ENCODE assay signal across 19 cellular contexts in the genomic region with DNA sequence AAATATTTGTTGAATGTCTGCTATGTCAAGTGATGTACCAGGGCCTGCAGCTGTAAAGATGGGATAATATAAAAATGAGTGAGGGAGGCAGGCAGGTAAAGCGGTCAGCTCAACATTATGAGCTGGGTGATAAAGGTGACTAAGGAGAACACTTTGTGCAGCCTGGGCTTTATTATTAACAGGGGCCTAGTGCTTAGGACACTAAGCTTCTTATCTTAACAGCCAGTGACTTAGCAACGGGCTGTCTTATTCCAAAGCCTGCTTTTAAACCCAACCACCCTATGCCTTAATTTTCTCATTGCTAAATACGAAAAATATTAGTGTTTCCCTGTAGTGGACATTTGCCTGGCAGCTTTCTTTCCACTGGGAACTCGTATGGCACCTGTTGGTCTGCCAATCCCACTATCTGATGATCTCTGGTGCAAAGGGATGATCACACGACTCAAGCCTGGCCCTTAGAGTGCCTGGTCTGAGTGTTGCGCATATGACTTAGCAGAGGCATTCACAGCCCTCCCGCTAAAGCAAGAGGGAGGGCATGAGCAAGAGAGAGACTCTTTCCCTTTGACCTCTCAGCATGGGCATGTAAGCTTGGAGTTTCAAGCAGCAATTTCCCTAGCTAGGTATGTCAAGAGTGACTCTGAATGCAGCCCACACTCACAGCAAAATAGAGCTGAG.
DNase-seq lines count a peak whose midpoint lies in the region; ATAC-seq and TF ChIP-seq lines count a peak whose summit lies in the region.
"Had no signal": no experiment of that assay in that cellular context is flagged by ENCODE, and none has a peak within 500 bp of the region (broad histone marks: within the 10 kb centered on the region; RNA-seq: fewer than 3 reads in every experiment).

No MANE protein-coding gene starts in this region.

- H3K9me3 Mint-ChIP-seq in naive thymus-derived CD4-positive, alpha-beta T cell = peaks cover 0 to 7% (median 0%) of the 10 kb centered on the region in 11 donors

- CTCF ChIA-PET in naive thymus-derived CD4-positive, alpha-beta T cell (lab: Charles Lee) = no interaction called here

- H3K4me3 Mint-ChIP-seq in naive thymus-derived CD4-positive, alpha-beta T cell = no peak overlapping the region
- H3K4me3 Mint-ChIP-seq: CD14-positive monocyte had no signal

- no peaks in the 10 kb centered on the region for H3K79me2 ChIP-seq in hepatocyte

- H3K4me1 ChIP-seq in NT2/D1 (ENCODE audit: insufficient read depth, insufficient read length) (no peaks in the 10 kb centered on the region), hepatocyte (ENCODE audit: insufficient read depth) (peaks cover 7% of the 10 kb centered on the region)
- H3K4me1 ChIP-seq in naive thymus-derived CD4-positive, alpha-beta T cell (ENCODE audit: control insufficient read depth in 2 of 2, insufficient read depth in 2 of 2, low read length in 2 of 2) = no peaks in the 10 kb centered on the region
- H3K4me1 ChIP-seq: SJCRH30 had no signal

- H3K9me2 ChIP-seq in hepatocyte (replicated peaks; ENCODE audit: insufficient read depth) = no peaks in the 10 kb centered on the region

- H3K36me3 Mint-ChIP-seq in naive thymus-derived CD4-positive, alpha-beta T cell = no peaks in the 10 kb centered on the region
- H3K36me3 Mint-ChIP-seq: CD14-positive monocyte had no signal

- H3K36me3 ChIP-seq in H7 (replicated peaks; ENCODE audit: control insufficient read depth, insufficient read depth, low read length) = no peaks in the 10 kb centered on the region
- H3K36me3 ChIP-seq in NT2/D1 (ENCODE audit: insufficient read depth, insufficient read length, low read length) = no peaks in the 10 kb centered on the region
- H3K36me3 ChIP-seq in hepatocyte (replicated peaks; ENCODE audit: insufficient read depth, low read depth) = no peaks in the 10 kb centered on the region
- H3K36me3 ChIP-seq in naive thymus-derived CD4-positive, alpha-beta T cell (ENCODE audit: control insufficient read depth in 2 of 3, insufficient read depth in 3 of 3, low read length in 3 of 3) = no peaks in the 10 kb centered on the region
- H3K36me3 ChIP-seq: SJCRH30 had no signal

- no peak for TF ChIP-seq CTCF in hepatocyte (IDR thresholded peaks at IDR 0.05; ENCODE audit: poor library complexity)

- WGBS in hepatocyte (ENCODE audit: low lambda C conversion rate, missing lambda C conversion rate) = 29% methylated on average over 7 of the region's 7 CpGs

- H3K27me3 ChIP-seq in H7 (ENCODE audit: control insufficient read depth, insufficient read depth, low read length) = no peaks in the 10 kb centered on the region
- no peaks in the 10 kb centered on the region for H3K27me3 ChIP-seq in NT2/D1 (ENCODE audit: insufficient read depth, insufficient read length)
- no peaks in the 10 kb centered on the region for H3K27me3 ChIP-seq in hepatocyte
- no peaks in the 10 kb centered on the region for H3K27me3 ChIP-seq in naive thymus-derived CD4-positive, alpha-beta T cell (ENCODE audit: control insufficient read depth in 2 of 2, insufficient read depth in 2 of 2, low read length in 2 of 2)
- H3K27me3 ChIP-seq: SJCRH30 had no signal

- H3K9me3 ChIP-seq in NT2/D1 (ENCODE audit: insufficient read depth, low read length) = no peaks in the 10 kb centered on the region
- H3K9me3 ChIP-seq in hepatocyte (ENCODE audit: low read depth) = no peaks in the 10 kb centered on the region
- no peaks in the 10 kb centered on the region for H3K9me3 ChIP-seq in naive thymus-derived CD4-positive, alpha-beta T cell (ENCODE audit: control insufficient read depth in 2 of 3, low read length in 3 of 3)
- H3K9me3 ChIP-seq: SJCRH30 had no signal

- H3K9ac ChIP-seq in NT2/D1 (ENCODE audit: insufficient read length, low read depth) = no peak overlapping the region

- H4K20me1 ChIP-seq in hepatocyte (ENCODE audit: insufficient read depth, poor library complexity, severe bottlenecking) = no peaks in the 10 kb centered on the region

- intact Hi-C loops in naive thymus-derived CD4-positive, alpha-beta T cell (cut with micrococcal nuclease) = no loop called here

- H3K4me3 ChIP-seq in H7 (ENCODE audit: insufficient read depth, low read depth, low read length) (no peak overlapping the region), NT2/D1 (ENCODE audit: insufficient read length, low read depth) (no peak overlapping the region), hepatocyte (no peak overlapping the region)
- H3K4me3 ChIP-seq in naive thymus-derived CD4-positive, alpha-beta T cell (ENCODE audit: low read length) = no peak overlapping the region
- H3K4me3 ChIP-seq: SJCRH30 had no signal

- H3K27me3 Mint-ChIP-seq in naive thymus-derived CD4-positive, alpha-beta T cell = peaks cover 0 to 8% (median 0%) of the 10 kb centered on the region in 5 donors

- no peaks in the 10 kb centered on the region for H3K4me1 Mint-ChIP-seq in naive thymus-derived CD4-positive, alpha-beta T cell
- H3K4me1 Mint-ChIP-seq: CD14-positive monocyte had no signal

- peak; percentile 7 for DNase-seq in H7
- peak; percentile 44 for DNase-seq in NT2/D1 (ENCODE audit: low read depth, low spot score)
- peak; percentile 44 for DNase-seq in hepatocyte (ENCODE audit: low spot score)
- peak; percentile 16 for DNase-seq in retina
- no peak for DNase-seq in activated CD4-positive, alpha-beta T cell treated with anti-CD3 and anti-CD28 coated beads, Interleukin-2, amount 50 U/mL, for 1 hour
- no peak for DNase-seq in naive thymus-derived CD4-positive, alpha-beta T cell
- DNase-seq in HUDEP-2 (lab: John Stamatoyannopoulos, UW; ENCODE audit: unreplicated experiment in 76 of 76) = no peak
- DNase-seq: ACHN, DMS 273 treated with DMSO at 0.1 percent for 48 hours, DND-41, GDM1, NCI-H1105, NCI-H1694, NCI-H2081 treated with DMSO at 0.1 percent for 48 hours, NCI-H510A, NCI-H748 treated with DMSO at 0.1 percent for 48 hours, SJCRH30 had no signal

- H3K4me2 ChIP-seq in hepatocyte = no peak overlapping the region

- ATAC-seq in naive thymus-derived CD4-positive, alpha-beta T cell = no peak
- ATAC-seq: HCT116 had no signal

- H3K27ac Mint-ChIP-seq in naive thymus-derived CD4-positive, alpha-beta T cell = no peak overlapping the region
- H3K27ac Mint-ChIP-seq: CD14-positive monocyte had no signal

- H2AFZ ChIP-seq in hepatocyte = no peak overlapping the region

- peak overlapping the region; percentile 62 for H3K27ac ChIP-seq in hepatocyte
- no peak overlapping the region for H3K27ac ChIP-seq in naive thymus-derived CD4-positive, alpha-beta T cell (ENCODE audit: low read depth, low read length)
- H3K27ac ChIP-seq: SJCRH30 had no signal

- POLR2A ChIA-PET in naive thymus-derived CD4-positive, alpha-beta T cell (lab: Charles Lee) = no interaction called here

Comparison
In these comparisons a context has a peak if more than half of its experiments do, and no peak if none do; other contexts are left out.
1. DNase-seq: peak in H7 (single experiment), NT2/D1 (single experiment), hepatocyte (single experiment) and retina (single experiment); none in activated CD4-positive, alpha-beta T cell treated with anti-CD3 and anti-CD28 coated beads, Interleukin-2, amount 50 U/mL, for 1 hour (single experiment), naive thymus-derived CD4-positive, alpha-beta T cell (0 of 9) and HUDEP-2 (0 of 76).